Comparison of ENCODE assay signal across 1 cellular context in genomic region chr4:76090241-76090691, GRCh38.
A peak's percentile ranks its signal among the peaks of the same experiment; 100 is the strongest.
TF ChIP-seq lines count a peak whose summit lies in the region.

No MANE protein-coding gene starts in this region.

TF ChIP-seq in K562, 482 proteins besides CTCF, POLR2A, EP300 and RAD21 (continued from another document):
- TF ChIP-seq ZNF592 (IDR thresholded peaks at IDR 0.05) (peak; percentile 52; the same call in 1 of the 2 replicates), CAMTA2 (CRISPR knock-in tag; conservative IDR thresholded peaks at IDR 0.05) (no peak), E2F3 (CRISPR knock-in tag; IDR thresholded peaks at IDR 0.05) (no peak), MIER1 (IDR thresholded peaks at IDR 0.05; ENCODE audit: low read depth) (no peak), YBX1 (IDR thresholded peaks at IDR 0.05) (no peak), RBBP5 (IDR thresholded peaks at IDR 0.05; ENCODE audit: borderline replicate concordance, insufficient read depth, low read length, poor library complexity, severe bottlenecking) (no peak)
